In genomic region chr17:41982026-41982989, GRCh38 we compare ENCODE assay signal across 19 cellular contexts. TPM values are rescaled to one million over a fixed set of nuclear protein-coding genes. Genes with fewer than 3 reads are reported as not detected.
DNase-seq lines count a peak whose midpoint lies in the region; ATAC-seq and TF ChIP-seq lines count a peak whose summit lies in the region.
"Had no signal": no experiment of that assay in that cellular context is flagged by ENCODE, and none has a peak within 500 bp of the region (broad histone marks: within the 10 kb centered on the region; RNA-seq: fewer than 3 reads in every experiment).

No MANE protein-coding gene starts in this region.

- no peak for TF ChIP-seq RAD21 in SK-N-SH (IDR thresholded peaks at IDR 0.05; ENCODE audit: low read length)

- H3K36me3 ChIP-seq in SK-N-SH (replicated peaks in 1 of 2; ENCODE audit: control insufficient read depth in 1 of 2, insufficient read depth in 2 of 2, low read length in 1 of 2) (peaks cover 55 to 68% of the 10 kb centered on the region in 2 experiments), stomach smooth muscle (ENCODE audit: control insufficient read depth in 2 of 2, insufficient read depth in 2 of 2, low read length in 2 of 2) (peaks cover 49 to 56% of the 10 kb centered on the region in 2 donors), left ventricle myocardium inferior (peaks cover 94% of the 10 kb centered on the region)

- H3K79me2 ChIP-seq in SK-N-SH (ENCODE audit: insufficient read depth) = peaks cover 7% of the 10 kb centered on the region; the same call in 1 of the 2 replicates

- CTCF ChIA-PET in SK-N-SH (lab: Yijun Ruan, JAX) = interaction anchor here (0.6 to 1.6 kb wide), 4 partner anchors 9 to 64 kb away, joined by 3 to 5 read pairs (median 3); no protein-coding TSS in a partner anchor

- no peak overlapping the region for H3K4me2 ChIP-seq in SK-N-SH

- H3K9ac ChIP-seq in SK-N-SH (no peak overlapping the region), stomach smooth muscle (ENCODE audit: low read length in 2 of 2) (no peak overlapping the region)

- H3F3A ChIP-seq in SK-N-SH (replicated peaks; ENCODE audit: insufficient read depth) = peaks cover 3% of the 10 kb centered on the region

- intact Hi-C loops in left ventricle myocardium inferior (cut with micrococcal nuclease) = no loop called here

- POLR2A ChIA-PET in SK-N-SH (lab: Yijun Ruan, JAX) = interaction anchor here (1.4 kb wide), 1 partner anchor 10 kb away, joined by 3 read pairs; no protein-coding TSS in a partner anchor

- no peaks in the 10 kb centered on the region for H3K9me2 ChIP-seq in SK-N-SH

- TF ChIP-seq CTCF in SK-N-SH (IDR thresholded peaks at IDR 0.05) = no peak
- no peak for TF ChIP-seq CTCF in astrocyte of the spinal cord (IDR thresholded peaks at IDR 0.05; ENCODE audit: low read depth, low read length)
- TF ChIP-seq CTCF in left ventricle myocardium inferior (IDR thresholded peaks at IDR 0.05; ENCODE audit: borderline replicate concordance) = no peak

- H2AFZ ChIP-seq in SK-N-SH (ENCODE audit: low read depth) = no peak overlapping the region

- no peak overlapping the region for H3K4me3 ChIP-seq in SK-N-SH (ENCODE audit: low read depth in 2 of 2, low read length in 1 of 2)
- H3K4me3 ChIP-seq in astrocyte of the spinal cord (ENCODE audit: low read depth, low read length) = no peak overlapping the region
- no peak overlapping the region for H3K4me3 ChIP-seq in stomach smooth muscle (ENCODE audit: low read length in 2 of 2)
- no peak overlapping the region for H3K4me3 ChIP-seq in left ventricle myocardium inferior
- H3K4me3 ChIP-seq: Peyer's patch, upper lobe of right lung had no signal

- no peak for TF ChIP-seq EP300 in SK-N-SH (IDR thresholded peaks at IDR 0.05; ENCODE audit: borderline replicate concordance in 1 of 2, low read depth in 1 of 2, low read length in 1 of 2)

- no peak; the same call in 2 of the 3 replicates for ATAC-seq in SK-N-SH treated with all-trans-retinoic acid at 6 μM for 48 hours
- ATAC-seq: activated T-cell treated with anti-CD3 and anti-CD28 coated beads, Interleukin-2, amount 50 U/mL, for 72 hours; stimulated activated naive CD8-positive, alpha-beta T cell treated with anti-CD3 and anti-CD28 coated beads, Interleukin-15, Interleukin-2, amounts not matched to agents 100 U/mL and 50 U/mL, for 24 hours; upper lobe of right lung had no signal

- H3K27me3 ChIP-seq in SK-N-SH (ENCODE audit: insufficient read depth) (no peaks in the 10 kb centered on the region), stomach smooth muscle (ENCODE audit: control insufficient read depth in 1 of 2, insufficient read depth in 2 of 2, low read length in 2 of 2) (no peaks in the 10 kb centered on the region), left ventricle myocardium inferior (ENCODE audit: low read depth) (no peaks in the 10 kb centered on the region)
- H3K27me3 ChIP-seq: Peyer's patch, upper lobe of right lung had no signal

- in situ Hi-C loops in astrocyte of the spinal cord (cut with HindIII; ENCODE audit: low sequenced_read_pairs) = no loop called here

- peak overlapping the region in 1 of 2 experiments; percentile 4; a peak in 1 of 4 replicates for H3K27ac ChIP-seq in SK-N-SH (ENCODE audit: low read depth in 2 of 2, low read length in 1 of 2)
- H3K27ac ChIP-seq in stomach smooth muscle (ENCODE audit: low read length) = peak overlapping the region; percentile 24
- no peak overlapping the region for H3K27ac ChIP-seq in left ventricle myocardium inferior (replicated peaks)
- H3K27ac ChIP-seq: C4-2B, Peyer's patch, upper lobe of right lung had no signal

- no peaks in the 10 kb centered on the region for H3K9me3 ChIP-seq in SK-N-SH
- no peaks in the 10 kb centered on the region for H3K9me3 ChIP-seq in stomach smooth muscle (ENCODE audit: control insufficient read depth in 2 of 2, low read length in 2 of 2)
- H3K9me3 ChIP-seq in left ventricle myocardium inferior (replicated peaks) = no peaks in the 10 kb centered on the region
- H3K9me3 ChIP-seq: Peyer's patch, upper lobe of right lung had no signal

- 85% methylated on average over 16 of the region's 16 CpGs for WGBS in SK-N-SH (ENCODE audit: low lambda C conversion rate)

- DNase-seq in SK-N-SH (no peak), astrocyte of the spinal cord (ENCODE audit: low read depth, low spot score) (peak; percentile 47), kidney glomerular epithelial cell (lab: John Stamatoyannopoulos, UW) (peak; percentile 18), left ventricle myocardium inferior (no peak), cerebellar nuclear complex (lab: John Stamatoyannopoulos, UW) (no peak), DMS79 (lab: John Stamatoyannopoulos, UW) (no peak)
- DNase-seq: 8988T; activated CD4-positive, alpha-beta memory T cell treated with anti-CD3 and anti-CD28 coated beads for 36 hours; activated T-cell treated with anti-CD3 and anti-CD28 coated beads, Interleukin-2, amount 50 U/mL, for 72 hours; amniotic stem cell; DND-41; NCI-H748 treated with DMSO at 0.1 percent for 48 hours; Peyer's patch; stimulated activated naive CD8-positive, alpha-beta T cell treated with anti-CD3 and anti-CD28 coated beads, Interleukin-15, Interleukin-2, amounts not matched to agents 100 U/mL and 50 U/mL, for 24 hours; upper lobe of right lung had no signal

- H3K4me1 ChIP-seq in SK-N-SH (ENCODE audit: control insufficient read depth in 1 of 2, insufficient read depth in 2 of 2, low read depth in 1 of 2, low read length in 1 of 2) (no peaks in the 10 kb centered on the region), stomach smooth muscle (ENCODE audit: control insufficient read depth, insufficient read depth, low read length) (no peaks in the 10 kb centered on the region), left ventricle myocardium inferior (no peaks in the 10 kb centered on the region)
- H3K4me1 ChIP-seq: upper lobe of right lung had no signal

- H4K20me1 ChIP-seq in SK-N-SH (ENCODE audit: insufficient read depth) = no peaks in the 10 kb centered on the region

TF ChIP-seq in SK-N-SH, 30 proteins besides CTCF, POLR2A, EP300 and RAD21 (continues in another document):
- TF ChIP-seq CHD2 (IDR thresholded peaks at IDR 0.05; ENCODE audit: low read length, partially characterized antibody) = no peak
- TF ChIP-seq, protein P1, sequence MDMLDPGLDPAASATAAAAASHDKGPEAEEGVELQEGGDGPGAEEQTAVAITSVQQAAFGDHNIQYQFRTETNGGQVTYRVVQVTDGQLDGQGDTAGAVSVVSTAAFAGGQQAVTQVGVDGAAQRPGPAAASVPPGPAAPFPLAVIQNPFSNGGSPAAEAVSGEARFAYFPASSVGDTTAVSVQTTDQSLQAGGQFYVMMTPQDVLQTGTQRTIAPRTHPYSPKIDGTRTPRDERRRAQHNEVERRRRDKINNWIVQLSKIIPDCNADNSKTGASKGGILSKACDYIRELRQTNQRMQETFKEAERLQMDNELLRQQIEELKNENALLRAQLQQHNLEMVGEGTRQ (IDR thresholded peaks at IDR 0.05; ENCODE audit: borderline replicate concordance, low read depth, low read length) = no peak
- no peak for TF ChIP-seq NFIC (IDR thresholded peaks at IDR 0.05; ENCODE audit: borderline replicate concordance)
- no peak for TF ChIP-seq TAF1 (IDR thresholded peaks at IDR 0.05; ENCODE audit: borderline replicate concordance, low read depth, low read length)

TF ChIP-seq in SK-N-SH treated with all-trans-retinoic acid at 6 μM for 48 hours, 23 proteins besides CTCF, POLR2A, EP300 and RAD21 (continues in another document):
- no peak for TF ChIP-seq BACH2 (CRISPR knock-in tag; IDR thresholded peaks at IDR 0.05; ENCODE audit: borderline replicate concordance)
- TF ChIP-seq OSR1 (CRISPR knock-in tag; IDR thresholded peaks at IDR 0.05) = no peak
- no peak for TF ChIP-seq CREB5 (CRISPR knock-in tag; IDR thresholded peaks at IDR 0.05; ENCODE audit: low read depth)
- no peak for TF ChIP-seq ZNF70 (CRISPR knock-in tag; IDR thresholded peaks at IDR 0.05)
- no peak for TF ChIP-seq TCF4 (CRISPR knock-in tag; IDR thresholded peaks at IDR 0.05; ENCODE audit: borderline replicate concordance)
- TF ChIP-seq RARB (CRISPR knock-in tag; IDR thresholded peaks at IDR 0.05) = no peak
- no peak for TF ChIP-seq ISL1 (CRISPR knock-in tag; IDR thresholded peaks at IDR 0.05)

RNA-seq across cellular contexts. Expression of gene CNP, which starts 15.7 kb away (rescaled TPM):
- polyA plus RNA-seq in SK-N-SH (2012; rRNA removed) = 44.8 and 54.8 TPM in 2 replicates
- 24.4 and 36.0 TPM in 2 replicates for polyA plus RNA-seq in SK-N-SH (2012; cell fraction: cytosol; rRNA removed)
- 47.8 and 67.5 TPM in 2 replicates for polyA plus RNA-seq in SK-N-SH (2012; cell fraction: nucleus; rRNA removed)
- total RNA-seq in left ventricle myocardium inferior = 24.9 TPM

RNA-seq across cellular contexts. Expression of gene DNAJC7, which starts 34.9 kb away (rescaled TPM):
- 38.8 and 48.5 TPM in 2 replicates for polyA plus RNA-seq in SK-N-SH (2012; rRNA removed)
- 63.0 and 77.9 TPM in 2 replicates for polyA plus RNA-seq in SK-N-SH (2012; cell fraction: cytosol; rRNA removed)
- 24.5 and 41.2 TPM in 2 replicates for polyA plus RNA-seq in SK-N-SH (2012; cell fraction: nucleus; rRNA removed)
- 71.2 TPM for total RNA-seq in left ventricle myocardium inferior

RNA-seq across cellular contexts. Expression of gene NKIRAS2, which starts 37.6 kb away (rescaled TPM):
- 89.8 and 91.8 TPM in 2 replicates for polyA plus RNA-seq in SK-N-SH (2012; rRNA removed)
- 61.8 and 74.3 TPM in 2 replicates for polyA plus RNA-seq in SK-N-SH (2012; cell fraction: cytosol; rRNA removed)
- polyA plus RNA-seq in SK-N-SH (2012; cell fraction: nucleus; rRNA removed) = 56.1 and 72.7 TPM in 2 replicates
- total RNA-seq in left ventricle myocardium inferior = 50.9 TPM

RNA-seq across cellular contexts. Expression of gene ODAD4, which starts 51.9 kb away (rescaled TPM):
- polyA plus RNA-seq in SK-N-SH (2012; rRNA removed) = 1.1 and 1.6 TPM in 2 replicates
- 1.2 and 1.3 TPM in 2 replicates for polyA plus RNA-seq in SK-N-SH (2012; cell fraction: cytosol; rRNA removed)
- polyA plus RNA-seq in SK-N-SH (2012; cell fraction: nucleus; rRNA removed) = 5.3 and 5.7 TPM in 2 replicates
- total RNA-seq in left ventricle myocardium inferior = 1.3 TPM
- total RNA-seq: mononuclear cell had no signal

Comparison
In these comparisons a context has a peak if more than half of its experiments do, and no peak if none do; other contexts are left out.
1. DNase-seq: peak in astrocyte of the spinal cord (single experiment) and kidney glomerular epithelial cell (single experiment); none in SK-N-SH (single experiment), left ventricle myocardium inferior (single experiment), cerebellar nuclear complex (0 of 2) and DMS79 (single experiment).